15 cellular contexts compared by ENCODE assay signal in the genomic region with DNA sequence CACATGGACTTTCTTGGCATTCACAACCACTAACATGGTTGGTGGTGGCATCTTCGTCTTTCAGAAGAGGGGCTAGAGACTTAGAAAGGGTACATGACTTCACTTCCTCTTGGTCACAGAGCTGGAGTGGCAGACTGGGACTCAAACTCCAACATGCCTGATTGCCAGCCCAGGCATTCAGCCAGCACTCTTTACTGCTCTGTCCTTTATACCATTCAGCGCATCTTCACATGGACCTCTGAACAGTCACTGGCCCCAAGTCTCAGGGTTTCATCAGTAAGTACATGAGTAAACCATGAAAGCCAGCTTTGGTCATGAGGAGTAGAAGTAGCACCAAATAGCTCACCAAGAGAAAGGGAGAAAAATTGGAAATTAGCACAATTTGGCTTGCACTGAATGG.
DNase-seq lines count a peak whose midpoint lies in the region; ATAC-seq and TF ChIP-seq lines count a peak whose summit lies in the region.
"Had no signal": no experiment of that assay in that cellular context is flagged by ENCODE, and none has a peak within 500 bp of the region (broad histone marks: within the 10 kb centered on the region; RNA-seq: fewer than 3 reads in every experiment).

No MANE protein-coding gene starts in this region.

- no peak overlapping the region for H3K4me3 ChIP-seq in right cardiac atrium (ENCODE audit: low read length)
- no peak overlapping the region for H3K4me3 ChIP-seq in heart left ventricle
- no peak overlapping the region for H3K4me3 ChIP-seq in fibroblast of lung (replicated peaks in 1 of 4; ENCODE audit: control extremely low read depth in 1 of 4, insufficient read depth in 1 of 4, low read depth in 3 of 4, low read length in 4 of 4)
- no peak overlapping the region for H3K4me3 ChIP-seq in thyroid gland (replicated peaks in 1 of 3)
- no peak overlapping the region for H3K4me3 ChIP-seq in aorta (ENCODE audit: low read length in 2 of 2)
- H3K4me3 ChIP-seq: BLaER1 treated with 17β-estradiol and CSF1 and Interleukin-3, amounts not matched to agents 10 nM and 100 nM; GM23338; Peyer's patch had no signal

- H3K27ac ChIP-seq in right cardiac atrium (ENCODE audit: low read length) (peak overlapping the region; percentile 40), heart left ventricle (peak overlapping the region in 2 of 12 donors; percentile 53 to 66), fibroblast of lung (ENCODE audit: insufficient read depth, low read length) (peak overlapping the region; percentile 38), thyroid gland (peak overlapping the region; percentile 100), aorta (ENCODE audit: low read depth in 1 of 2, low read length in 2 of 2) (no peak overlapping the region)
- H3K27ac ChIP-seq: BLaER1 treated with 17β-estradiol and CSF1 and Interleukin-3, amounts not matched to agents 10 nM and 100 nM had no signal

- POLR2A ChIA-PET in activated CD8-positive, alpha-beta T cell treated with anti-CD3 and anti-CD28 coated beads, Interleukin-2, amount 10 ng/mL, durations not matched to agents 7 days and 5 days (lab: Charles Lee): no interaction called here
- POLR2A ChIA-PET in HEK293T (lab: Yijun Ruan, JAX): no interaction called here

- no peaks in the 10 kb centered on the region for H3K9me3 ChIP-seq in right cardiac atrium (ENCODE audit: control insufficient read depth, low read length)
- no peaks in the 10 kb centered on the region for H3K9me3 ChIP-seq in heart left ventricle
- no peaks in the 10 kb centered on the region for H3K9me3 ChIP-seq in fibroblast of lung (ENCODE audit: control insufficient read depth, insufficient read depth, low read depth, low read length)
- H3K9me3 ChIP-seq in thyroid gland: no peaks in the 10 kb centered on the region
- no peaks in the 10 kb centered on the region for H3K9me3 ChIP-seq in aorta (ENCODE audit: control insufficient read depth, low read length)
- H3K9me3 ChIP-seq: BLaER1 treated with 17β-estradiol and CSF1 and Interleukin-3, amounts not matched to agents 10 nM and 100 nM; Peyer's patch had no signal

- H3K4me1 ChIP-seq in right cardiac atrium (ENCODE audit: control insufficient read depth, insufficient read depth, low read length) (peaks cover 8% of the 10 kb centered on the region), heart left ventricle (peaks cover 3 to 64% (median 32%) of the 10 kb centered on the region in 12 donors), fibroblast of lung (ENCODE audit: control insufficient read depth, extremely low read depth, insufficient read depth, low read length) (peaks cover 39% of the 10 kb centered on the region), thyroid gland (peaks cover 62 to 80% of the 10 kb centered on the region in 2 donors), aorta (ENCODE audit: control insufficient read depth in 1 of 2, insufficient read depth in 2 of 2, low read length in 2 of 2) (peaks cover 0 to 2% of the 10 kb centered on the region in 2 donors)

- H3K27me3 ChIP-seq in right cardiac atrium (ENCODE audit: control insufficient read depth, insufficient read depth) (no peaks in the 10 kb centered on the region), heart left ventricle (no peaks in the 10 kb centered on the region), fibroblast of lung (ENCODE audit: control insufficient read depth, insufficient read depth, low read length) (no peaks in the 10 kb centered on the region), thyroid gland (no peaks in the 10 kb centered on the region), aorta (ENCODE audit: control insufficient read depth in 1 of 2, insufficient read depth in 2 of 2, low read length in 1 of 2) (no peaks in the 10 kb centered on the region)
- H3K27me3 ChIP-seq: BLaER1 treated with 17β-estradiol and CSF1 and Interleukin-3, amounts not matched to agents 10 nM and 100 nM; Peyer's patch had no signal

- no peak for TF ChIP-seq CTCF in heart left ventricle (IDR thresholded peaks at IDR 0.05)
- TF ChIP-seq CTCF in fibroblast of lung (conservative IDR thresholded peaks at IDR 0.05 in 1 of 2, IDR thresholded peaks at IDR 0.05 in 1 of 2; ENCODE audit: low read depth in 1 of 2, low read length in 2 of 2): no peak
- TF ChIP-seq CTCF in thyroid gland (IDR thresholded peaks at IDR 0.05): no peak

- H2AFZ ChIP-seq in fibroblast of lung (ENCODE audit: low read length): no peak overlapping the region
- H2AFZ ChIP-seq: GM23338 had no signal

- H3K27me3 Mint-ChIP-seq in activated CD8-positive, alpha-beta T cell treated with anti-CD3 and anti-CD28 coated beads, Interleukin-2, amount 10 ng/mL, durations not matched to agents 7 days and 5 days (ENCODE audit: low read depth): no peaks in the 10 kb centered on the region

- peaks cover 2% of the 10 kb centered on the region for H4K20me1 ChIP-seq in fibroblast of lung (ENCODE audit: control insufficient read depth, extremely low read depth, insufficient read depth, low read length)

- H3K9me3 Mint-ChIP-seq in activated CD8-positive, alpha-beta T cell treated with anti-CD3 and anti-CD28 coated beads, Interleukin-2, amount 10 ng/mL, durations not matched to agents 7 days and 5 days (ENCODE audit: insufficient read depth): no peaks in the 10 kb centered on the region
- H3K9me3 Mint-ChIP-seq: GM23338 had no signal

- H3K27ac Mint-ChIP-seq in activated CD8-positive, alpha-beta T cell treated with anti-CD3 and anti-CD28 coated beads, Interleukin-2, amount 10 ng/mL, durations not matched to agents 7 days and 5 days: peak overlapping the region; percentile 37
- H3K27ac Mint-ChIP-seq: GM23338 had no signal

- no peak for TF ChIP-seq POLR2A in heart left ventricle (IDR thresholded peaks at IDR 0.05)
- TF ChIP-seq POLR2A in thyroid gland (IDR thresholded peaks at IDR 0.05): peak in 1 of 2 donors; percentile 9

- H3K4me2 ChIP-seq in fibroblast of lung (ENCODE audit: extremely low read depth, insufficient read depth, low read length): no peak overlapping the region
- H3K4me2 ChIP-seq: GM23338 had no signal

- peaks cover 93% of the 10 kb centered on the region for H3K79me2 ChIP-seq in fibroblast of lung (ENCODE audit: control insufficient read depth, insufficient read depth, low read length)

- WGBS in right cardiac atrium: 86% methylated on average over 2 of the region's 2 CpGs
- 62 to 91% (median 76%) methylated on average over 2 of the region's 2 CpGs for WGBS in heart left ventricle, 4 donors
- WGBS in thyroid gland, 2 donors: 68 to 69% methylated on average over 2 of the region's 2 CpGs
- 62 to 66% methylated on average over 2 of the region's 2 CpGs for WGBS in aorta, 2 donors

- no peak overlapping the region for H3K4me3 Mint-ChIP-seq in activated CD8-positive, alpha-beta T cell treated with anti-CD3 and anti-CD28 coated beads, Interleukin-2, amount 10 ng/mL, durations not matched to agents 7 days and 5 days
- H3K4me3 Mint-ChIP-seq: GM23338 had no signal

- peaks cover 39% of the 10 kb centered on the region for H3K4me1 Mint-ChIP-seq in activated CD8-positive, alpha-beta T cell treated with anti-CD3 and anti-CD28 coated beads, Interleukin-2, amount 10 ng/mL, durations not matched to agents 7 days and 5 days (ENCODE audit: low read depth)

- intact Hi-C loops in right cardiac atrium (cut with DNase I): no loop called here
- intact Hi-C loops in heart left ventricle (cut with DNase I): no loop called here
- intact Hi-C loops in thyroid gland (cut with DNase I): no loop called here
- intact Hi-C loops in aorta (cut with DNase I): no loop called here

- H3K36me3 ChIP-seq in heart left ventricle (peaks cover 0 to 94% (median 78%) of the 10 kb centered on the region in 9 donors), fibroblast of lung (ENCODE audit: control insufficient read depth, insufficient read depth, low read length) (peaks cover 38% of the 10 kb centered on the region), thyroid gland (peaks cover 19 to 20% of the 10 kb centered on the region in 2 donors), aorta (ENCODE audit: control insufficient read depth in 1 of 2, insufficient read depth in 2 of 2, low read length in 1 of 2) (peaks cover 2 to 4% of the 10 kb centered on the region in 2 donors)

- CTCF ChIA-PET in activated CD8-positive, alpha-beta T cell treated with anti-CD3 and anti-CD28 coated beads, Interleukin-2, amount 10 ng/mL, durations not matched to agents 7 days and 5 days (lab: Charles Lee): interaction anchor here (1.0 to 3.4 kb wide), 3 partner anchors 13 to 77 kb away, joined by 4 to 21 read pairs (median 4); no protein-coding TSS in a partner anchor
- CTCF ChIA-PET in HEK293T (lab: Yijun Ruan, JAX): interaction anchor here (1.0 kb wide), 1 partner anchor 11 kb away, joined by 3 read pairs; no protein-coding TSS in a partner anchor

- DNase-seq in right cardiac atrium (peak in 1 of 3 donors; percentile 43), heart left ventricle (no peak), fibroblast of lung (ENCODE audit: low read depth in 2 of 2) (no peak), thyroid gland (peak in 1 of 2 donors; percentile 62), KBM-7 (no peak), HEK293T (ENCODE audit: extremely low spot score) (no peak), aorta (no peak)
- no peak for DNase-seq in activated CD8-positive, alpha-beta T cell treated with anti-CD3 and anti-CD28 coated beads, Interleukin-2, amount 10 ng/mL, durations not matched to agents 7 days and 5 days
- DNase-seq: NCI-H1417; NCI-H446 treated with DMSO at 0.1 percent for 48 hours; Peyer's patch; stimulated activated CD4-positive, alpha-beta T cell treated with anti-CD3 and anti-CD28 coated beads, Interleukin-1b, Interleukin-23, amount 100 ng/mL, for 48 hours; stimulated activated naive CD4-positive, alpha-beta T cell treated with Interleukin-2 at 50 U/mL for 16 hours had no signal

- no peak overlapping the region for H3K9ac ChIP-seq in fibroblast of lung (ENCODE audit: insufficient read depth, low read length)

- in situ Hi-C loops in KBM-7 (cut with MboI; ENCODE audit: low pct_unique_long_range_greater_than_20kb, low sequenced_read_pairs): no loop called here

- ATAC-seq in right cardiac atrium (no peak), heart left ventricle (no peak), aorta (ENCODE audit: low FRiP score) (no peak)
- no peak for ATAC-seq in activated CD8-positive, alpha-beta T cell treated with anti-CD3 and anti-CD28 coated beads, Interleukin-2, amount 10 ng/mL, durations not matched to agents 7 days and 5 days
- ATAC-seq: GM23338 had no signal

- H3K36me3 Mint-ChIP-seq in activated CD8-positive, alpha-beta T cell treated with anti-CD3 and anti-CD28 coated beads, Interleukin-2, amount 10 ng/mL, durations not matched to agents 7 days and 5 days (ENCODE audit: low read depth): peaks cover 68% of the 10 kb centered on the region

TF ChIP-seq in HEK293T, 16 proteins besides CTCF, POLR2A, EP300 and RAD21:
- TF ChIP-seq SP1 (IDR thresholded peaks at IDR 0.05) (no peak), FOXM1 (IDR thresholded peaks at IDR 0.05; ENCODE audit: borderline replicate concordance) (no peak), HDGF (IDR thresholded peaks at IDR 0.05; ENCODE audit: borderline replicate concordance) (no peak), FOXA1 (IDR thresholded peaks at IDR 0.05) (no peak), ARNT (IDR thresholded peaks at IDR 0.05) (no peak), TARDBP (IDR thresholded peaks at IDR 0.05) (no peak)
TF ChIP-seq in HEK293T: peak in this region for 0.

Comparison
In these comparisons a context has a peak if more than half of its experiments do, and no peak if none do; other contexts are left out.
1. H3K27ac ChIP-seq: peak in right cardiac atrium (single experiment), fibroblast of lung (single experiment) and thyroid gland (3 of 3); none in aorta (0 of 2).